Comparison of ENCODE assay signal across 8 cellular contexts in genomic region chr1:19288324-19289241, GRCh38. TPM values are rescaled to one million over a fixed set of nuclear protein-coding genes. Genes with fewer than 3 reads are reported as not detected.
DNase-seq lines count a peak whose midpoint lies in the region; ATAC-seq, FAIRE-seq and TF ChIP-seq lines count a peak whose summit lies in the region.
"Not testable (repeated sequence)": the region's sequence is repeated elsewhere in the genome, so short reads cannot be mapped to it uniquely, and the experiment has no call there.

AKR7A3 (minus strand) TSS chr1:19288770; CDS start chr1:19288709, 61 bp downstream.

- not testable (repeated sequence) for H3K9me3 Mint-ChIP-seq in memory B cell

- H3K4me3 ChIP-seq in PC-3 (ENCODE audit: low read length) = not testable (repeated sequence)
- H3K4me3 ChIP-seq in body of pancreas (peak within 1 kb of the TSS; percentile 36 to 38), gastroesophageal sphincter (peak within 1 kb of the TSS; percentile 20 to 50), small intestine (ENCODE audit: low read depth in 1 of 2, low read length in 2 of 2) (peak within 1 kb of the TSS; percentile 36 to 96), tibial artery (peak within 1 kb of the TSS; percentile 46 to 59)

- peak; percentile 66 for ATAC-seq in PC-3
- peak; percentile 79 for ATAC-seq in body of pancreas
- peak; percentile 87 for ATAC-seq in gastroesophageal sphincter
- ATAC-seq in memory B cell (ENCODE audit: low read depth) = peak; percentile 96

- not testable (repeated sequence) for H3K9ac ChIP-seq in PC-3 (ENCODE audit: low read length)

- H3K4me3 Mint-ChIP-seq in memory B cell = peak within 1 kb of the TSS; percentile 80

- not testable (repeated sequence) for H3K4me1 ChIP-seq in PC-3 (ENCODE audit: insufficient read depth, low read length); small intestine (ENCODE audit: control insufficient read depth in 2 of 2, insufficient read depth in 1 of 2, low read depth in 1 of 2, low read length in 1 of 2)
- H3K4me1 ChIP-seq in body of pancreas (peaks cover 44% of the 10 kb centered on the region), gastroesophageal sphincter (peaks cover 0 to 13% (median 4%) of the 10 kb centered on the region in 3 donors), tibial artery (peaks cover 0 to 14% (median 5%) of the 10 kb centered on the region in 4 donors)

- H3K36me3 Mint-ChIP-seq in memory B cell = peaks cover 12% of the 10 kb centered on the region

- H3K9me3 ChIP-seq in PC-3 (ENCODE audit: low read length); body of pancreas; gastroesophageal sphincter; small intestine (ENCODE audit: control insufficient read depth, low read depth); tibial artery: not testable (repeated sequence)

- not testable (repeated sequence) for H3K27me3 ChIP-seq in PC-3 (ENCODE audit: low read length); body of pancreas; gastroesophageal sphincter; small intestine (ENCODE audit: control insufficient read depth in 2 of 2, insufficient read depth in 2 of 2, low read length in 2 of 2); tibial artery

- WGBS in body of pancreas, 2 donors = 6 to 7% methylated on average over 9 to 73 of the region's 82 CpGs
- no CpG with 5 or more reads among the region's 82 CpGs for WGBS in gastroesophageal sphincter (ENCODE audit: low coverage in 1 of 2), 2 donors
- 1 to 15% (median 12%) methylated on average over 49 to 75 of the region's 82 CpGs for WGBS in small intestine, 3 donors

- H3K36me3 ChIP-seq in PC-3 (ENCODE audit: low read depth, low read length); body of pancreas (replicated peaks in 1 of 2; ENCODE audit: insufficient read depth in 1 of 2, low read depth in 2 of 2): not testable (repeated sequence)
- H3K36me3 ChIP-seq in gastroesophageal sphincter (peaks cover 0 to 17% of the 10 kb centered on the region in 2 donors), small intestine (ENCODE audit: control insufficient read depth in 2 of 2, insufficient read depth in 2 of 2, low read length in 2 of 2) (peaks cover 3 to 16% of the 10 kb centered on the region in 2 donors), tibial artery (peaks cover 0 to 12% (median 0%) of the 10 kb centered on the region in 3 donors)

- not testable (repeated sequence) for H3K27ac Mint-ChIP-seq in memory B cell

- TF ChIP-seq POLR2A in body of pancreas (IDR thresholded peaks at IDR 0.05) = peak; percentile 55 to 81 (median 63)
- not testable (repeated sequence) for TF ChIP-seq POLR2A in gastroesophageal sphincter (IDR thresholded peaks at IDR 0.05)

- not testable (repeated sequence) for H3K27ac ChIP-seq in PC-3 (ENCODE audit: low read length); gastroesophageal sphincter
- H3K27ac ChIP-seq in body of pancreas = peak within 1 kb of the TSS; percentile 73 to 89 (median 79)
- peak within 1 kb of the TSS; percentile 93 to 94 for H3K27ac ChIP-seq in small intestine (ENCODE audit: low read depth in 1 of 2, low read length in 1 of 2)
- peak within 1 kb of the TSS in 1 of 2 donors; percentile 39 for H3K27ac ChIP-seq in tibial artery

- intact Hi-C loops in PC-3 (cut with micrococcal nuclease); body of pancreas (cut with DNase I); tibial artery (cut with DNase I; ENCODE audit: low total_unique reads): not testable (repeated sequence)

- FAIRE-seq in small intestine (lab: Jason Lieb, UNC) = not testable (repeated sequence)

- CTCF ChIA-PET in PC-3 (lab: Charles Lee) = not testable (repeated sequence)

- not testable (repeated sequence) for H3K4me1 Mint-ChIP-seq in memory B cell

- H4K20me1 ChIP-seq in PC-3 (ENCODE audit: low read length) = not testable (repeated sequence)

- not testable (repeated sequence) for TF ChIP-seq CTCF in PC-3 (conservative IDR thresholded peaks at IDR 0.05; ENCODE audit: low read depth, low read length); body of pancreas (IDR thresholded peaks at IDR 0.05); gastroesophageal sphincter (IDR thresholded peaks at IDR 0.05); tibial artery (IDR thresholded peaks at IDR 0.05)

- not testable (repeated sequence) for BruUV-seq in PC-3 (replicated peaks; lab: Mats Ljungman, UMichigan)

- H3K79me2 ChIP-seq in PC-3 (ENCODE audit: low read length) = not testable (repeated sequence)

- DNase-seq in EH (ENCODE audit: low read depth) (peak; percentile 48), body of pancreas (peak; percentile 82 to 88 (median 85)), memory B cell (ENCODE audit: low spot score in 2 of 2) (peak in 1 of 2 donors; percentile 33), small intestine (peak; percentile 90), tibial artery (peak in 1 of 2 donors; percentile 27)
- DNase-seq in PC-3 = not testable (repeated sequence)
- peak; percentile 79 for DNase-seq in activated CD8-positive, alpha-beta memory T cell treated with anti-CD3 and anti-CD28 coated beads for 24 hours

- not testable (repeated sequence) for H3K27me3 Mint-ChIP-seq in memory B cell

- not testable (repeated sequence) for H3K9me2 ChIP-seq in PC-3 (replicated peaks; ENCODE audit: low read length)

- POLR2A ChIA-PET in PC-3 (lab: Charles Lee; ENCODE audit: unreplicated experiment) = not testable (repeated sequence)

- H2AFZ ChIP-seq in PC-3 (ENCODE audit: low read length) = not testable (repeated sequence)

- not testable (repeated sequence) for TF ChIP-seq EP300 in gastroesophageal sphincter (IDR thresholded peaks at IDR 0.05)

- not testable (repeated sequence) for H3K4me2 ChIP-seq in PC-3 (ENCODE audit: low read length)

- H3F3A ChIP-seq in PC-3 (ENCODE audit: low read length, unreplicated experiment) = not testable (repeated sequence)

RNA-seq across cellular contexts. Expression of gene AKR7A3, which starts in this region (rescaled TPM):
- total RNA-seq in PC-3 (2014; rRNA removed) = 0.40 and 1.2 TPM in 2 replicates
- 100 to 1,000 TPM in 1 of 2 donors, 10 to 100 TPM in 1; 57.4 to 479 TPM for total RNA-seq in body of pancreas
- total RNA-seq in gastroesophageal sphincter = 1 to 10 TPM in 1 of 4 donors, under 1 TPM in 3; 0.27 to 1.6 (median 0.71) TPM
- polyA plus RNA-seq in small intestine = 1,000 to 10,000 TPM in 2 of 3 donors, 100 to 1,000 TPM in 1; 249 to 1,138 (median 1,022) TPM

Comparison
In these comparisons a context has a peak if more than half of its experiments do, and no peak if none do; other contexts are left out.
1. RNA of gene AKR7A3 (total RNA-seq): 57.4 to 479 TPM in body of pancreas; 0.27 to 1.6 TPM in gastroesophageal sphincter and 0.40 to 1.2 TPM in PC-3; every median in the first group is over 10 times any median in the second.
2. Peak in every context shown above with its lines, with median percentiles within 50 percentile points of each other: ATAC-seq.